ENCODE assay signal across 1 cellular context in genomic region chr3:181782306-181782924, GRCh38.
TF ChIP-seq lines count a peak whose summit lies in the region.

No MANE protein-coding gene starts in this region.

TF ChIP-seq in A549, 52 proteins besides CTCF, POLR2A, EP300 and RAD21 (continued from another document):
- TF ChIP-seq MYC (IDR thresholded peaks at IDR 0.05; ENCODE audit: borderline replicate concordance, low read length) (no peak), CEBPB (IDR thresholded peaks at IDR 0.05) (peak in 1 of 2 experiments; percentile 59; a peak in 1 of 4 replicates), HDAC2 (IDR thresholded peaks at IDR 0.05) (no peak), PBX3 (IDR thresholded peaks at IDR 0.05) (no peak), HOXB5 (CRISPR knock-in tag; IDR thresholded peaks at IDR 0.05) (no peak), MAFK (IDR thresholded peaks at IDR 0.05; ENCODE audit: partially characterized antibody) (peak; percentile 100)
